1 cellular context compared by ENCODE assay signal in genomic region chr6:33190504-33191107, GRCh38.
A peak's percentile ranks its signal among the peaks of the same experiment; 100 is the strongest.
TF ChIP-seq lines count a peak whose summit lies in the region.

No MANE protein-coding gene starts in this region.

TF ChIP-seq in HepG2, 621 proteins besides CTCF, POLR2A, EP300 and RAD21 (continued from another document and continues in another):
- TF ChIP-seq PATZ1 (CRISPR knock-in tag; IDR thresholded peaks at IDR 0.05) (peak; percentile 91), RBM39 (IDR thresholded peaks at IDR 0.05; ENCODE audit: low read depth, low read length, poor library complexity, severe bottlenecking) (peak; percentile 48), MAF1 (CRISPR knock-in tag; IDR thresholded peaks at IDR 0.05; ENCODE audit: borderline replicate concordance) (no peak), GATA4 (IDR thresholded peaks at IDR 0.05; ENCODE audit: borderline replicate concordance, low read depth) (no peak), SKI (IDR thresholded peaks at IDR 0.05; ENCODE audit: partially characterized antibody) (no peak), ZGPAT (CRISPR knock-in tag; IDR thresholded peaks at IDR 0.05) (peak; percentile 61; the same call in 1 of the 2 replicates), AGO2 (optimal IDR thresholded peaks at IDR 0.05; ENCODE audit: low read depth, low read length) (no peak), ZNF839 (CRISPR knock-in tag; IDR thresholded peaks at IDR 0.05; ENCODE audit: borderline replicate concordance) (no peak), TOPORS (CRISPR knock-in tag; IDR thresholded peaks at IDR 0.05) (no peak), ZNF670 (CRISPR knock-in tag; IDR thresholded peaks at IDR 0.05; ENCODE audit: borderline replicate concordance) (no peak), NCOA5 (CRISPR knock-in tag; IDR thresholded peaks at IDR 0.05) (no peak), MIXL1 (CRISPR knock-in tag; IDR thresholded peaks at IDR 0.05) (no peak), ZNF160 (CRISPR knock-in tag; IDR thresholded peaks at IDR 0.05) (no peak), ZNF569 (CRISPR knock-in tag; IDR thresholded peaks at IDR 0.05; ENCODE audit: borderline replicate concordance) (no peak), ZFP36L1 (CRISPR knock-in tag; IDR thresholded peaks at IDR 0.05) (no peak), NRL (CRISPR knock-in tag; IDR thresholded peaks at IDR 0.05; ENCODE audit: borderline replicate concordance) (0 out of 2 replicates have a peak, but pooled peaks have one; percentile 32), ZNF605 (CRISPR knock-in tag; IDR thresholded peaks at IDR 0.05) (no peak), REPIN1 (CRISPR knock-in tag; IDR thresholded peaks at IDR 0.05; ENCODE audit: borderline replicate concordance, low read depth) (no peak), MXD1 (CRISPR knock-in tag; IDR thresholded peaks at IDR 0.05) (no peak), NR2F6 (IDR thresholded peaks at IDR 0.05) (peak; percentile 30; the same call in 1 of the 2 replicates), NR2F6 (CRISPR knock-in tag; IDR thresholded peaks at IDR 0.05) (0 out of 2 replicates have a peak, but pooled peaks have one; percentile 35), SOX6 (IDR thresholded peaks at IDR 0.05) (no peak), SOX6 (CRISPR knock-in tag; IDR thresholded peaks at IDR 0.05) (peak; percentile 27; the same call in 1 of the 2 replicates), SMAD9 (CRISPR knock-in tag; IDR thresholded peaks at IDR 0.05) (no peak), ZNF367 (CRISPR knock-in tag; IDR thresholded peaks at IDR 0.05; ENCODE audit: borderline replicate concordance) (no peak), FOXA1 (IDR thresholded peaks at IDR 0.05) (no peak), FOXA1 (CRISPR knock-in tag; IDR thresholded peaks at IDR 0.05) (0 out of 2 replicates have a peak, but pooled peaks have one; percentile 33), TFDP2 (CRISPR knock-in tag; IDR thresholded peaks at IDR 0.05) (peak; percentile 26; the same call in 1 of the 2 replicates), ZNF142 (CRISPR knock-in tag; IDR thresholded peaks at IDR 0.05) (no peak), HNF4A (CRISPR knock-in tag; IDR thresholded peaks at IDR 0.05) (no peak), ZNF614 (CRISPR knock-in tag; IDR thresholded peaks at IDR 0.05; ENCODE audit: borderline replicate concordance) (no peak), XBP1 (CRISPR knock-in tag; IDR thresholded peaks at IDR 0.05) (no peak), PITX1 (CRISPR knock-in tag; IDR thresholded peaks at IDR 0.05) (peak; percentile 48; the same call in 1 of the 2 replicates), KDM6A (CRISPR knock-in tag; IDR thresholded peaks at IDR 0.05; ENCODE audit: low read depth) (0 out of 2 replicates have a peak, but pooled peaks have one; percentile 28), ZNF546 (CRISPR knock-in tag; conservative IDR thresholded peaks at IDR 0.05) (no peak), ZNF468 (CRISPR knock-in tag; IDR thresholded peaks at IDR 0.05) (no peak), ZNF101 (CRISPR knock-in tag; IDR thresholded peaks at IDR 0.05; ENCODE audit: borderline replicate concordance, low read depth) (no peak), ZNF549 (CRISPR knock-in tag; IDR thresholded peaks at IDR 0.05) (no peak), HDAC1 (CRISPR knock-in tag; IDR thresholded peaks at IDR 0.05) (no peak; the same call in 1 of the 2 replicates), GATAD2A (CRISPR knock-in tag; IDR thresholded peaks at IDR 0.05) (peak; percentile 33; the same call in 1 of the 2 replicates), ZNF577 (CRISPR knock-in tag; IDR thresholded peaks at IDR 0.05; ENCODE audit: borderline replicate concordance, low read depth) (no peak), MAX (IDR thresholded peaks at IDR 0.05) (peak; percentile 66), IKZF4 (CRISPR knock-in tag; IDR thresholded peaks at IDR 0.05; ENCODE audit: borderline replicate concordance, low read depth, not compliant biosample characterization) (no peak), ZFP37 (CRISPR knock-in tag; IDR thresholded peaks at IDR 0.05; ENCODE audit: borderline replicate concordance) (no peak), ZNF501 (CRISPR knock-in tag; IDR thresholded peaks at IDR 0.05) (0 out of 2 replicates have a peak, but pooled peaks have one; percentile 15), ZNF75D (CRISPR knock-in tag; IDR thresholded peaks at IDR 0.05; ENCODE audit: borderline replicate concordance) (no peak), RXRB (CRISPR knock-in tag; IDR thresholded peaks at IDR 0.05; ENCODE audit: borderline replicate concordance) (0 out of 2 replicates have a peak, but pooled peaks have one; percentile 40), HNRNPLL (IDR thresholded peaks at IDR 0.05; ENCODE audit: low read depth, low read length, poor library complexity, severe bottlenecking) (peak; percentile 45), RFX5 (IDR thresholded peaks at IDR 0.05; ENCODE audit: low read depth, low read length) (no peak), NCOA2 (CRISPR knock-in tag; IDR thresholded peaks at IDR 0.05) (peak; percentile 52; the same call in 1 of the 2 replicates), GPBP1L1 (CRISPR knock-in tag; IDR thresholded peaks at IDR 0.05) (no peak), MTA1 (CRISPR knock-in tag; IDR thresholded peaks at IDR 0.05; ENCODE audit: borderline replicate concordance) (peak; percentile 35; the same call in 1 of the 2 replicates), NFIC (IDR thresholded peaks at IDR 0.05; ENCODE audit: low read length) (no peak), GABPA (IDR thresholded peaks at IDR 0.05; ENCODE audit: low read depth, low read length) (no peak), GABPA (CRISPR knock-in tag; IDR thresholded peaks at IDR 0.05; ENCODE audit: low read depth) (no peak), MAZ (IDR thresholded peaks at IDR 0.05; ENCODE audit: borderline replicate concordance, low read depth, low read length) (peak; percentile 57; the same call in 1 of the 2 replicates), MAZ (CRISPR knock-in tag; IDR thresholded peaks at IDR 0.05; ENCODE audit: low read depth) (no peak), ZNF674 (CRISPR knock-in tag; IDR thresholded peaks at IDR 0.05; ENCODE audit: low read depth) (no peak), IKZF5 (CRISPR knock-in tag; IDR thresholded peaks at IDR 0.05) (no peak), PCBP1 (IDR thresholded peaks at IDR 0.05; ENCODE audit: borderline replicate concordance, low read depth, low read length) (0 out of 2 replicates have a peak, but pooled peaks have one; percentile 53)
